8 cellular contexts compared by ENCODE assay signal in the genomic region with DNA sequence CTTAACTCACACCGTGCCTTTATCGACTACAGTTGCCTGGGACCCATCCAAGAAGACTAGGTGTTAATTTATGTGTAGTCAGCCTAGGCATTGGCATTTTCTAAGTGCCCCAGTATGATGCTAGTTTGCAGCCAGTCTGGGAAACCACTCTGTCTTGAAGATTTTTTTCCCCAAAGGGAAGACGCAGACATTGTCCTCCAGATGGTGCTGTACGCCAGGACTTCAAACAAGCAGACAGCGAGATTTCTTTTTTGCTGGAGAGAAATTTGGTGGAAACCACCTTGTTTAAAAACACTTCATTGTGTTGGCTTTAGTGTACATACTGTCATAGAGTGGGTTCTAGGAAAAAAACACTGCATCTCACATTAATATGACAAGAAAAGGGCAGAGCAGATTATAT. TPM values are rescaled to one million over a fixed set of nuclear protein-coding genes. Genes with fewer than 3 reads are reported as not detected.
DNase-seq lines count a peak whose midpoint lies in the region; FAIRE-seq and TF ChIP-seq lines count a peak whose summit lies in the region.

No MANE protein-coding gene starts in this region.

- H3F3A ChIP-seq in smooth muscle cell (ENCODE audit: low read depth), result no peaks in the 10 kb centered on the region

- FAIRE-seq in D721Med (lab: Jason Lieb, UNC), result no peak

- H3K79me2 ChIP-seq in smooth muscle cell (ENCODE audit: low read depth), result no peaks in the 10 kb centered on the region

- H3K9me3 Mint-ChIP-seq in activated T-helper 1 cell treated with anti-CD3 and anti-CD28 coated beads, Interleukin-12 subunit alpha, Interleukin-12 subunit beta, Interleukin-2, Interleukin-4 antibody, amounts not matched to agents 30 ng/mL and 10 ng/mL and 1 ng/mL, durations not matched to agents 14 hours and 24 hours and 36 hours, result no peaks in the 10 kb centered on the region

- no peak overlapping the region for H2AFZ ChIP-seq in smooth muscle cell (ENCODE audit: low read depth)

- DNase-seq in D721Med (ENCODE audit: insufficient read length, low spot score) (no peak), HCEC 1CT (peak; percentile 41), NCI-H69 (lab: John Stamatoyannopoulos, UW) (peak; percentile 82), epithelial cell of esophagus (ENCODE audit: low read depth) (peak; percentile 65), smooth muscle cell (lab: John Stamatoyannopoulos, UW; ENCODE audit: unreplicated experiment) (no peak), activated T-cell treated with anti-CD3 and anti-CD28 coated beads for 4 hours (no peak), mesenteric fat pad (ENCODE audit: low spot score) (no peak)
- DNase-seq in activated T-helper 1 cell treated with anti-CD3 and anti-CD28 coated beads, Interleukin-12 subunit alpha, Interleukin-12 subunit beta, Interleukin-2, Interleukin-4 antibody, amounts not matched to agents 30 ng/mL and 10 ng/mL and 1 ng/mL, durations not matched to agents 14 hours and 24 hours and 36 hours (ENCODE audit: low spot score), result no peak

- peaks cover 7% of the 10 kb centered on the region for H3K4me1 Mint-ChIP-seq in activated T-helper 1 cell treated with anti-CD3 and anti-CD28 coated beads, Interleukin-12 subunit alpha, Interleukin-12 subunit beta, Interleukin-2, Interleukin-4 antibody, amounts not matched to agents 30 ng/mL and 10 ng/mL and 1 ng/mL, durations not matched to agents 14 hours and 24 hours and 36 hours (ENCODE audit: low read depth)

- intact Hi-C loops in activated T-helper 1 cell treated with anti-CD3 and anti-CD28 coated beads, Interleukin-12 subunit alpha, Interleukin-12 subunit beta, Interleukin-2, Interleukin-4 antibody, amounts not matched to agents 30 ng/mL and 10 ng/mL and 1 ng/mL, durations not matched to agents 14 hours and 24 hours and 36 hours (cut with micrococcal nuclease), result loop anchor here (2.0 kb wide), 2 partner anchors 56 to 170 kb away; no protein-coding TSS in a partner anchor

- no peaks in the 10 kb centered on the region for H3K36me3 Mint-ChIP-seq in activated T-helper 1 cell treated with anti-CD3 and anti-CD28 coated beads, Interleukin-12 subunit alpha, Interleukin-12 subunit beta, Interleukin-2, Interleukin-4 antibody, amounts not matched to agents 30 ng/mL and 10 ng/mL and 1 ng/mL, durations not matched to agents 14 hours and 24 hours and 36 hours (ENCODE audit: low read depth)

- H3K4me3 ChIP-seq in epithelial cell of esophagus (ENCODE audit: low read length) (no peak overlapping the region), smooth muscle cell (no peak overlapping the region)

- H3K9me3 ChIP-seq in smooth muscle cell (replicated peaks; ENCODE audit: low read depth), result no peaks in the 10 kb centered on the region

- no peaks in the 10 kb centered on the region for H3K36me3 ChIP-seq in smooth muscle cell (ENCODE audit: low read depth)

- peaks cover 2% of the 10 kb centered on the region for H3K27me3 Mint-ChIP-seq in activated T-helper 1 cell treated with anti-CD3 and anti-CD28 coated beads, Interleukin-12 subunit alpha, Interleukin-12 subunit beta, Interleukin-2, Interleukin-4 antibody, amounts not matched to agents 30 ng/mL and 10 ng/mL and 1 ng/mL, durations not matched to agents 14 hours and 24 hours and 36 hours (ENCODE audit: insufficient read depth)

- no peaks in the 10 kb centered on the region for H4K20me1 ChIP-seq in smooth muscle cell (ENCODE audit: low read depth)

- H3K4me3 Mint-ChIP-seq in activated T-helper 1 cell treated with anti-CD3 and anti-CD28 coated beads, Interleukin-12 subunit alpha, Interleukin-12 subunit beta, Interleukin-2, Interleukin-4 antibody, amounts not matched to agents 30 ng/mL and 10 ng/mL and 1 ng/mL, durations not matched to agents 14 hours and 24 hours and 36 hours, result no peak overlapping the region

- no peak overlapping the region for H3K9ac ChIP-seq in smooth muscle cell (ENCODE audit: low read depth)

- no peak overlapping the region for H3K27ac ChIP-seq in smooth muscle cell (ENCODE audit: low read depth)

- no peak overlapping the region for H3K4me2 ChIP-seq in smooth muscle cell

- TF ChIP-seq CTCF in D721Med (IDR thresholded peaks at IDR 0.05; ENCODE audit: insufficient read depth, missing control alignments) (peak; percentile 44), epithelial cell of esophagus (IDR thresholded peaks at IDR 0.05; ENCODE audit: insufficient read depth, low read depth, low read length, missing control alignments) (peak; percentile 77), smooth muscle cell (IDR thresholded peaks at IDR 0.05; ENCODE audit: borderline replicate concordance, insufficient read depth, poor library complexity, severe bottlenecking) (peak; percentile 53)

- 47% methylated on average over 5 of the region's 5 CpGs for WGBS in smooth muscle cell (ENCODE audit: low lambda C conversion rate)

- H3K4me1 ChIP-seq in smooth muscle cell (ENCODE audit: low read depth), result no peaks in the 10 kb centered on the region

- H3K27me3 ChIP-seq in smooth muscle cell (ENCODE audit: low read depth), result no peaks in the 10 kb centered on the region

- H3K27ac Mint-ChIP-seq in activated T-helper 1 cell treated with anti-CD3 and anti-CD28 coated beads, Interleukin-12 subunit alpha, Interleukin-12 subunit beta, Interleukin-2, Interleukin-4 antibody, amounts not matched to agents 30 ng/mL and 10 ng/mL and 1 ng/mL, durations not matched to agents 14 hours and 24 hours and 36 hours, result no peak overlapping the region

RNA-seq across cellular contexts. Expression of a gene that starts 30.0 kb away (rescaled TPM):
- total RNA-seq in smooth muscle cell (3.0 and 5.2 TPM in 2 replicates), mesenteric fat pad (11.5 TPM)
- polyA plus RNA-seq in smooth muscle cell, result 1.7 and 2.0 TPM in 2 replicates
- total RNA-seq in activated T-helper 1 cell treated with anti-CD3 and anti-CD28 coated beads, Interleukin-12 subunit alpha, Interleukin-12 subunit beta, Interleukin-2, Interleukin-4 antibody, amounts not matched to agents 30 ng/mL and 10 ng/mL and 1 ng/mL, durations not matched to agents 14 hours and 24 hours and 36 hours, result 11.3 and 11.9 TPM in 2 replicates

RNA-seq across cellular contexts. Expression of a gene that starts 35.4 kb away (rescaled TPM):
- total RNA-seq in smooth muscle cell, result 0.13 and 0.27 TPM in 2 replicates
- polyA plus RNA-seq in smooth muscle cell, result 0.14 and 0.40 TPM in 2 replicates
- 0.22 and 0.39 TPM in 2 replicates for total RNA-seq in activated T-helper 1 cell treated with anti-CD3 and anti-CD28 coated beads, Interleukin-12 subunit alpha, Interleukin-12 subunit beta, Interleukin-2, Interleukin-4 antibody, amounts not matched to agents 30 ng/mL and 10 ng/mL and 1 ng/mL, durations not matched to agents 14 hours and 24 hours and 36 hours
- total RNA-seq in mesenteric fat pad, result 11.0 TPM

Comparison
In these comparisons a context has a peak if more than half of its experiments do, and no peak if none do; other contexts are left out.
1. DNase-seq: peak in HCEC 1CT (single experiment), NCI-H69 (single experiment) and epithelial cell of esophagus (single experiment); none in D721Med (single experiment), smooth muscle cell (single experiment), activated T-cell treated with anti-CD3 and anti-CD28 coated beads for 4 hours (single experiment), activated T-helper 1 cell treated with anti-CD3 and anti-CD28 coated beads, Interleukin-12 subunit alpha, Interleukin-12 subunit beta, Interleukin-2, Interleukin-4 antibody, amounts not matched to agents 30 ng/mL and 10 ng/mL and 1 ng/mL, durations not matched to agents 14 hours and 24 hours and 36 hours (single experiment) and mesenteric fat pad (single experiment).
2. Peak in every context shown above with its lines, with median percentiles within 50 percentile points of each other: CTCF ChIP-seq.